In genomic region chr5:140563554-140563953, GRCh38 we compare ENCODE assay signal across 9 cellular contexts. TPM values are rescaled to one million over a fixed set of nuclear protein-coding genes. Genes with fewer than 3 reads are reported as not detected.
A peak's percentile ranks its signal among the peaks of the same experiment; 100 is the strongest.
DNase-seq lines count a peak whose midpoint lies in the region; ATAC-seq and TF ChIP-seq lines count a peak whose summit lies in the region.
"Had no signal": no experiment of that assay in that cellular context is flagged by ENCODE, and none has a peak within 500 bp of the region (broad histone marks: within the 10 kb centered on the region; RNA-seq: fewer than 3 reads in every experiment).

No MANE protein-coding gene starts in this region.

- H3K27ac Mint-ChIP-seq in WTC11 = no peak overlapping the region

- peaks cover 3% of the 10 kb centered on the region; the same call in 1 of the 2 replicates for H3K27me3 Mint-ChIP-seq in WTC11 (ENCODE audit: low read depth)

- no peak for ATAC-seq in HCT116
- ATAC-seq in WTC11 = no peak
- ATAC-seq in HG02938 (IDR thresholded peaks at IDR 0.05; ENCODE audit: unreplicated experiment) = no peak
- ATAC-seq in GM19397 (IDR thresholded peaks at IDR 0.05; ENCODE audit: unreplicated experiment) = no peak

- no peak for TF ChIP-seq RAD21 in HCT116 (IDR thresholded peaks at IDR 0.05; ENCODE audit: low read depth)

- H3K4me1 ChIP-seq in HCT116 (ENCODE audit: control insufficient read depth in 1 of 2, insufficient read depth in 2 of 2, low read length in 2 of 2) (peaks cover 7 to 19% of the 10 kb centered on the region in 2 experiments; a peak in 3 of 4 replicates), hepatocyte (ENCODE audit: insufficient read depth) (peaks cover 9% of the 10 kb centered on the region), smooth muscle cell (ENCODE audit: low read depth) (peaks cover 14% of the 10 kb centered on the region)

- no peaks in the 10 kb centered on the region for H3K9me2 ChIP-seq in HCT116 (ENCODE audit: insufficient read depth)
- no peaks in the 10 kb centered on the region for H3K9me2 ChIP-seq in hepatocyte (replicated peaks; ENCODE audit: insufficient read depth)

- TSS peak; percentile 68 for BruUV-seq in HCT116 (replicated peaks; lab: Mats Ljungman, UMichigan)

- POLR2A ChIA-PET in HCT116 (lab: Charles Lee) = no interaction called here
- POLR2A ChIA-PET in WTC11 (lab: Charles Lee) = interaction anchor here (0.9 to 4.4 kb wide), 5 partner anchors 16 to 163 kb away, joined by 3 to 29 read pairs (median 4); partner anchors contain the start of genes ANKHD1, DND1, EIF4EBP3 and IK

- in situ Hi-C loops in ACHN (cut with HindIII; ENCODE audit: low pct_ligation_motif_present, low pct_unique_long_range_greater_than_20kb, low sequenced_read_pairs) = no loop called here

- H3K27me3 ChIP-seq in HCT116 (ENCODE audit: insufficient read depth, low read length) (no peaks in the 10 kb centered on the region), hepatocyte (no peaks in the 10 kb centered on the region), smooth muscle cell (ENCODE audit: low read depth) (no peaks in the 10 kb centered on the region)

- H3K4me1 Mint-ChIP-seq in WTC11 = peaks cover 19% of the 10 kb centered on the region

- peak overlapping the region; percentile 91 for H3K4me2 ChIP-seq in HCT116 (ENCODE audit: low read length)
- peak overlapping the region; percentile 85 for H3K4me2 ChIP-seq in hepatocyte
- peak overlapping the region; percentile 95 for H3K4me2 ChIP-seq in smooth muscle cell

- no peak for TF ChIP-seq POLR2A in HCT116 (IDR thresholded peaks at IDR 0.05; ENCODE audit: borderline replicate concordance, extremely low read depth, insufficient read depth, insufficient read length)

- H3K9me3 Mint-ChIP-seq in WTC11 = no peaks in the 10 kb centered on the region

- H3K9ac ChIP-seq in HCT116 (ENCODE audit: low read length) (peak overlapping the region; percentile 89), smooth muscle cell (ENCODE audit: low read depth) (peak overlapping the region; percentile 93)

- DNase-seq in HCT116 (ENCODE audit: low read depth, low spot score) (no peak), WTC11 (ENCODE audit: low spot score) (no peak), hepatocyte (ENCODE audit: low spot score) (no peak), smooth muscle cell (lab: John Stamatoyannopoulos, UW; ENCODE audit: unreplicated experiment) (no peak), HCEC 1CT (no peak), ACHN (no peak)
- DNase-seq: NCI-H1436 treated with DMSO at 0.1 percent for 48 hours had no signal

- H3F3A ChIP-seq in smooth muscle cell (ENCODE audit: low read depth) = no peaks in the 10 kb centered on the region

- H3K27ac ChIP-seq in HCT116 (ENCODE audit: low read depth, low read length) = peak overlapping the region; percentile 63
- H3K27ac ChIP-seq in hepatocyte = peak overlapping the region; percentile 93
- H3K27ac ChIP-seq in smooth muscle cell (ENCODE audit: low read depth) = peak overlapping the region; percentile 84

- 86% methylated on average over 9 of the region's 9 CpGs for WGBS in hepatocyte (ENCODE audit: low lambda C conversion rate, missing lambda C conversion rate)
- WGBS in smooth muscle cell (ENCODE audit: low lambda C conversion rate) = 89% methylated on average over 9 of the region's 9 CpGs

- no peak overlapping the region for H2AFZ ChIP-seq in HCT116 (ENCODE audit: low read depth, low read length, poor library complexity, severe bottlenecking)
- H2AFZ ChIP-seq in hepatocyte = peak overlapping the region; percentile 58
- H2AFZ ChIP-seq in smooth muscle cell (ENCODE audit: low read depth) = no peak overlapping the region

- H3K9me3 ChIP-seq in HCT116 (ENCODE audit: control insufficient read depth in 1 of 2, insufficient read depth in 1 of 2, low read depth in 1 of 2, low read length in 2 of 2) = no peaks in the 10 kb centered on the region
- no peaks in the 10 kb centered on the region for H3K9me3 ChIP-seq in hepatocyte (ENCODE audit: low read depth)
- no peaks in the 10 kb centered on the region for H3K9me3 ChIP-seq in smooth muscle cell (replicated peaks; ENCODE audit: low read depth)

- H4K20me1 ChIP-seq in HCT116 (ENCODE audit: insufficient read depth) = no peaks in the 10 kb centered on the region
- no peaks in the 10 kb centered on the region for H4K20me1 ChIP-seq in hepatocyte (ENCODE audit: insufficient read depth, poor library complexity, severe bottlenecking)
- no peaks in the 10 kb centered on the region for H4K20me1 ChIP-seq in smooth muscle cell (ENCODE audit: low read depth)

- H3K36me3 ChIP-seq in HCT116 (ENCODE audit: control insufficient read depth in 1 of 2, insufficient read depth in 2 of 2, low read length in 2 of 2) (peaks cover 0 to 15% of the 10 kb centered on the region in 2 experiments; a peak in 2 of 4 replicates), hepatocyte (replicated peaks; ENCODE audit: insufficient read depth, low read depth) (no peaks in the 10 kb centered on the region), smooth muscle cell (ENCODE audit: low read depth) (no peaks in the 10 kb centered on the region)

- no peak for TF ChIP-seq CTCF in HCT116 (IDR thresholded peaks at IDR 0.05 in 2 of 3, conservative IDR thresholded peaks at IDR 0.05 in 1 of 3; ENCODE audit: borderline replicate concordance in 1 of 3, insufficient read depth in 1 of 3, low read depth in 2 of 3, low read length in 2 of 3)
- TF ChIP-seq CTCF in WTC11 (IDR thresholded peaks at IDR 0.05) = no peak
- no peak for TF ChIP-seq CTCF in hepatocyte (IDR thresholded peaks at IDR 0.05; ENCODE audit: poor library complexity)
- TF ChIP-seq CTCF in smooth muscle cell (IDR thresholded peaks at IDR 0.05; ENCODE audit: borderline replicate concordance, insufficient read depth, poor library complexity, severe bottlenecking) = no peak

- H3K79me2 ChIP-seq in HCT116 (ENCODE audit: insufficient read depth, low read length) = peaks cover 27% of the 10 kb centered on the region
- peaks cover 31% of the 10 kb centered on the region for H3K79me2 ChIP-seq in hepatocyte
- peaks cover 25% of the 10 kb centered on the region for H3K79me2 ChIP-seq in smooth muscle cell (ENCODE audit: low read depth)

- CTCF ChIA-PET in HCT116 (lab: Charles Lee) (no interaction called here), WTC11 (lab: Charles Lee) (interaction anchor here (0.5 to 1.5 kb wide), 8 partner anchors 15 to 324 kb away, joined by 3 to 12 read pairs (median 4); partner anchors contain the start of genes EIF4EBP3, HARS1 and HARS2)

- RAD21 ChIA-PET in HCT116 (lab: Charles Lee; ENCODE audit: low non-redundant PET in 1 of 2, low total read pairs in 2 of 2, uncharacterized antibody in 2 of 2, unreplicated experiment in 2 of 2) = no interaction called here

- H3K4me3 Mint-ChIP-seq in WTC11 = peak overlapping the region; percentile 88

- intact Hi-C loops in HCT116 (cut with micrococcal nuclease) = loop anchor here (5.0 kb wide), 1 partner anchor 74 kb away; the partner anchor contains the start of gene TMCO6

- H3K4me3 ChIP-seq in HCT116 (replicated peaks in 1 of 2; ENCODE audit: low read depth in 1 of 2, low read length in 2 of 2) = peak overlapping the region; percentile 86 to 88
- peak overlapping the region; percentile 27 for H3K4me3 ChIP-seq in hepatocyte
- H3K4me3 ChIP-seq in smooth muscle cell = peak overlapping the region; percentile 68

- H3K36me3 Mint-ChIP-seq in WTC11 = peaks cover 20% of the 10 kb centered on the region

TF ChIP-seq in HCT116, 20 proteins besides CTCF, POLR2A, EP300 and RAD21 (continues in another document):
- no peak for TF ChIP-seq ZFX (IDR thresholded peaks at IDR 0.05)
- TF ChIP-seq MAX (IDR thresholded peaks at IDR 0.05) = no peak
- no peak for TF ChIP-seq ATF3 (IDR thresholded peaks at IDR 0.05)
- no peak for TF ChIP-seq CBX3 (IDR thresholded peaks at IDR 0.05; ENCODE audit: low read depth)

TF ChIP-seq in WTC11, 78 proteins besides CTCF, POLR2A, EP300 and RAD21 (continues in another document):
- TF ChIP-seq JUN (CRISPR knock-in tag; IDR thresholded peaks at IDR 0.05) (no peak), CREM (CRISPR knock-in tag; IDR thresholded peaks at IDR 0.05) (no peak), SMAD4 (CRISPR knock-in tag; IDR thresholded peaks at IDR 0.05) (no peak), MAX (CRISPR knock-in tag; IDR thresholded peaks at IDR 0.05) (no peak)

RNA-seq across cellular contexts. Expression of gene APBB3, which starts 0.8 kb away (rescaled TPM):
- total RNA-seq in HCT116 (2021; ENCODE audit: unreplicated experiment) = 28.4 TPM
- polyA plus RNA-seq in HCT116 (2012) = 20.2 and 23.1 TPM in 2 replicates
- total RNA-seq in WTC11 (2021) = 23.7 to 25.9 TPM (median 25.2 TPM) in 3 replicates
- total RNA-seq in hepatocyte = 19.5 and 21.0 TPM in 2 replicates
- 41.5 and 51.5 TPM in 2 replicates for polyA plus RNA-seq in hepatocyte
- 11.5 and 19.0 TPM in 2 replicates for total RNA-seq in smooth muscle cell
- polyA plus RNA-seq in smooth muscle cell = 18.8 and 28.3 TPM in 2 replicates

RNA-seq across cellular contexts. Expression of gene SLC35A4, which starts 1.1 kb away (rescaled TPM):
- total RNA-seq in HCT116 (2021; ENCODE audit: unreplicated experiment) = 37.5 TPM
- polyA plus RNA-seq in HCT116 (2012) = 43.5 and 45.4 TPM in 2 replicates
- total RNA-seq in WTC11 (2021) = 74.7 to 75.7 TPM (median 74.8 TPM) in 3 replicates
- 29.2 and 34.1 TPM in 2 replicates for total RNA-seq in hepatocyte
- 70.4 and 81.0 TPM in 2 replicates for polyA plus RNA-seq in hepatocyte
- 38.1 and 42.7 TPM in 2 replicates for total RNA-seq in smooth muscle cell
- 75.4 and 82.9 TPM in 2 replicates for polyA plus RNA-seq in smooth muscle cell

RNA-seq across cellular contexts. Expression of gene SRA1, which starts 6.3 kb away (rescaled TPM):
- total RNA-seq in HCT116 (2021; ENCODE audit: unreplicated experiment) (41.7 TPM), WTC11 (2021) (34.5 to 37.8 TPM (median 34.6 TPM) in 3 replicates), hepatocyte (24.4 and 26.5 TPM in 2 replicates), smooth muscle cell (44.6 and 61.4 TPM in 2 replicates)
- 37.3 and 37.7 TPM in 2 replicates for polyA plus RNA-seq in HCT116 (2012)
- polyA plus RNA-seq in hepatocyte (66.4 and 66.6 TPM in 2 replicates), smooth muscle cell (144 and 146 TPM in 2 replicates)

RNA-seq across cellular contexts. Expression of gene EIF4EBP3, which starts 16.1 kb away (rescaled TPM):
- total RNA-seq in HCT116 (2021; ENCODE audit: unreplicated experiment) (6.0 TPM), WTC11 (2021) (8.4 to 9.8 TPM (median 8.8 TPM) in 3 replicates), hepatocyte (2.7 and 3.5 TPM in 2 replicates), smooth muscle cell (not detected in 2 replicates)
- polyA plus RNA-seq in HCT116 (2012) = 6.8 and 9.1 TPM in 2 replicates
- polyA plus RNA-seq in hepatocyte (6.6 and 6.9 TPM in 2 replicates), smooth muscle cell (3.4 and 4.1 TPM in 2 replicates)

Comparison
In these comparisons a context has a peak if more than half of its experiments do, and no peak if none do; other contexts are left out.
1. H3K4me3 ChIP-seq: peak in every context shown above with its lines; median percentile 87 in HCT116; 68 in smooth muscle cell; 27 in hepatocyte.